Comparison of ENCODE assay signal across 15 cellular contexts in genomic region chr1:55854911-55855310, GRCh38.
"Had no signal": no experiment of that assay in that cellular context is flagged by ENCODE, and none has a peak within 500 bp of the region (broad histone marks: within the 10 kb centered on the region; RNA-seq: fewer than 3 reads in every experiment).

No MANE protein-coding gene starts in this region.

- H3K36me3 ChIP-seq: tibial nerve, vagina had no signal

- DNase-seq: activated CD4-positive, alpha-beta T cell treated with anti-CD3 and anti-CD28 coated beads, Interleukin-2, amount 10 ng/mL, durations not matched to agents 24 days and 14 days; activated naive CD4-positive, alpha-beta T cell treated with anti-CD3 and anti-CD28 coated beads, Interleukin-2, amount 10 ng/mL, durations not matched to agents 7 days and 5 days; amygdala; left colon; naive B cell; posterior cingulate gyrus; right cardiac atrium had no signal

- H3K27me3 ChIP-seq: tibial nerve, vagina had no signal

- H3K27ac ChIP-seq: epithelial cell of prostate, tibial nerve, vagina had no signal

- H3K4me3 ChIP-seq: tibial nerve, vagina had no signal

- H3K4me1 ChIP-seq: tibial nerve, vagina had no signal

- H3K9me3 ChIP-seq: tibial nerve, vagina had no signal

- FAIRE-seq: bronchial epithelial cell, colon had no signal

- ATAC-seq: activated T-helper 17 cell treated with anti-CD3 and anti-CD28 coated beads, Interleukin-2, amount 50 U/mL, for 72 hours; left colon; right cardiac atrium; stimulated activated memory B cell treated with anti-CD40 and anti-IgM and Interleukin-4, amounts not matched to agents 10 μg/mL and 1 μg/mL and 100 μg/mL, for 72 hours; WTC11 had no signal
